8 cellular contexts compared by ENCODE assay signal in the genomic region with DNA sequence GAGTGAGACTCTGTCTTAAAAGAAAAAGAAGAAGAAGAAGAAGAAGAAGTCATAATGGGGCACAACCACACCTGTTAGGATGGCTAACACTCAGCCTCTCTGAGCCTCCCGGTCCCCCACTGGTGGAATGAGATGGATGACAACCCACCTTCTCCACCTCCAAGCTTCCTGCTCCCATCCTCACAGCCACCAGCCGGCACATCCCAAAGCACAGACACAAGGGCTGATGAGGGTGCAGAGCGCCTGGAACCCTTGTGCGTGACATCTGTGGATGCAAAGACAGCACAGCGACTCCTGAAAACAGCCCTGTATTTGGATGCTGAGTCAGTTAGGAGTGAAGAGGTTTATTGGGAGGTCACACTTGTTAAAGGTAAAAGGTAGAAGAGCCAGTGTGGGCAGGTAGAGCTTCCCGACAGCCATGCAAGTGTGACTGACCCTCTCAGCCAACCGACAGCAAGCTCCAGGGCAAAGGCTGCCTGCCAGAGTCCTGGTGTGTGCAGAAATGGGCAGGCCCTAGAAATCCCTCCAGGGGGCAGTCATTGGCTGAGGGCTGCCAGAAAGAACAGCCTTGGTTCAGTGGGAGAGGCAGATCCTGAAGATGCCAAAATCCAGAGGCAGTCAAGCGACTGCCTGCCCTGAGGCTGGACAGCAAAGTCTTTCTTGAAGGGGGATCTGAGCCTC. TPM values are rescaled to one million over a fixed set of nuclear protein-coding genes. Genes with fewer than 3 reads are reported as not detected.
A peak's percentile ranks its signal among the peaks of the same experiment; 100 is the strongest.
DNase-seq lines count a peak whose midpoint lies in the region; ATAC-seq and TF ChIP-seq lines count a peak whose summit lies in the region.

No MANE protein-coding gene starts in this region.

- 74% methylated on average over 8 of the region's 8 CpGs for WGBS in hepatocyte (ENCODE audit: low lambda C conversion rate, missing lambda C conversion rate)
- WGBS in spleen, 5 donors, result 60 to 79% (median 72%) methylated on average over 7 to 8 of the region's 8 CpGs

- intact Hi-C loops in spleen (cut with DNase I; ENCODE audit: low total_unique reads), result loop anchor here (5.0 kb wide), 1 partner anchor 216 kb away; no protein-coding TSS in a partner anchor

- no peak overlapping the region for H2AFZ ChIP-seq in DND-41 (ENCODE audit: low read depth, low read length)
- H2AFZ ChIP-seq in hepatocyte, result no peak overlapping the region

- DNase-seq in DND-41, result no peak
- DNase-seq in HuH-7 (ENCODE audit: low spot score), result peak; percentile 61
- no peak for DNase-seq in hepatocyte (ENCODE audit: low spot score)
- no peak for DNase-seq in spleen
- DNase-seq in stimulated activated CD4-positive, alpha-beta T cell treated with anti-CD3 and anti-CD28 coated beads, Interleukin-12 subunit alpha, Interleukin-12 subunit beta, amount 100 ng/mL, for 4 hours, result no peak
- DNase-seq in stimulated activated naive B cell treated with anti-CD40 and anti-IgM and Interleukin-4, amounts not matched to agents 10 μg/mL and 1 μg/mL and 100 μg/mL, for 72 hours, result no peak

- no peaks in the 10 kb centered on the region for H3K9me2 ChIP-seq in hepatocyte (replicated peaks; ENCODE audit: insufficient read depth)

- TF ChIP-seq CTCF in DND-41 (IDR thresholded peaks at IDR 0.05; ENCODE audit: borderline replicate concordance, extremely low read depth, low read length, poor library complexity, severe bottlenecking) (peak; percentile 48), hepatocyte (IDR thresholded peaks at IDR 0.05; ENCODE audit: poor library complexity) (peak; percentile 18), spleen (IDR thresholded peaks at IDR 0.05 in 8 of 11, conservative IDR thresholded peaks at IDR 0.05 in 3 of 11) (peak in 3 of 11 experiments; percentile 10 to 34 (median 27))

- no peak overlapping the region for H3K4me3 Mint-ChIP-seq in stimulated activated naive B cell treated with anti-CD40 and anti-IgM and Interleukin-4, amounts not matched to agents 10 μg/mL and 1 μg/mL and 100 μg/mL, for 72 hours

- H3K27ac Mint-ChIP-seq in stimulated activated naive B cell treated with anti-CD40 and anti-IgM and Interleukin-4, amounts not matched to agents 10 μg/mL and 1 μg/mL and 100 μg/mL, for 72 hours, result no peak overlapping the region

- H3K4me3 ChIP-seq in DND-41 (ENCODE audit: low read depth in 1 of 2, low read length in 2 of 2), result no peak overlapping the region
- H3K4me3 ChIP-seq in hepatocyte, result no peak overlapping the region
- H3K4me3 ChIP-seq in spleen, result no peak overlapping the region

- H3K9ac ChIP-seq in DND-41 (ENCODE audit: low read depth, low read length), result no peak overlapping the region

- H3K9me3 ChIP-seq in DND-41 (ENCODE audit: insufficient read depth, low read length, severe bottlenecking), result no peaks in the 10 kb centered on the region
- H3K9me3 ChIP-seq in hepatocyte (ENCODE audit: low read depth), result no peaks in the 10 kb centered on the region
- H3K9me3 ChIP-seq in spleen, result peaks cover 0 to 21% (median 11%) of the 10 kb centered on the region in 8 donors

- H3K27ac ChIP-seq in DND-41 (ENCODE audit: low read length) (no peak overlapping the region), hepatocyte (no peak overlapping the region), spleen (no peak overlapping the region)

- H3K4me2 ChIP-seq in DND-41 (ENCODE audit: insufficient read depth, low read length) (no peak overlapping the region), hepatocyte (no peak overlapping the region)

- H3K4me1 Mint-ChIP-seq in stimulated activated naive B cell treated with anti-CD40 and anti-IgM and Interleukin-4, amounts not matched to agents 10 μg/mL and 1 μg/mL and 100 μg/mL, for 72 hours, result peaks cover 0 to 1% of the 10 kb centered on the region in 2 donors

- H4K20me1 ChIP-seq in DND-41 (ENCODE audit: insufficient read depth, low read length) (peaks cover 2% of the 10 kb centered on the region; the same call in 1 of the 2 replicates), hepatocyte (ENCODE audit: insufficient read depth, poor library complexity, severe bottlenecking) (no peaks in the 10 kb centered on the region)

- H3K36me3 Mint-ChIP-seq in stimulated activated naive B cell treated with anti-CD40 and anti-IgM and Interleukin-4, amounts not matched to agents 10 μg/mL and 1 μg/mL and 100 μg/mL, for 72 hours, result peaks cover 3 to 6% of the 10 kb centered on the region in 2 donors

- ATAC-seq in DND-41 (ENCODE audit: insufficient read depth, low read depth), result peak; percentile 55; the same call in 2 of the 3 replicates
- ATAC-seq in SK-N-SH treated with all-trans-retinoic acid at 6 μM for 48 hours, result peak; percentile 87
- ATAC-seq in GM18873 (IDR thresholded peaks at IDR 0.05; ENCODE audit: low FRiP score, unreplicated experiment), result no peak
- ATAC-seq in stimulated activated naive B cell treated with anti-CD40 and anti-IgM and Interleukin-4, amounts not matched to agents 10 μg/mL and 1 μg/mL and 100 μg/mL, for 72 hours (replicated peaks), result no peak

- no peak for TF ChIP-seq POLR2A in spleen (IDR thresholded peaks at IDR 0.05)

- peaks cover 52 to 72% of the 10 kb centered on the region in 2 donors for H3K27me3 Mint-ChIP-seq in stimulated activated naive B cell treated with anti-CD40 and anti-IgM and Interleukin-4, amounts not matched to agents 10 μg/mL and 1 μg/mL and 100 μg/mL, for 72 hours

- no peaks in the 10 kb centered on the region for H3K36me3 ChIP-seq in DND-41 (ENCODE audit: insufficient read depth, low read length)
- H3K36me3 ChIP-seq in hepatocyte (replicated peaks; ENCODE audit: insufficient read depth, low read depth), result no peaks in the 10 kb centered on the region
- no peaks in the 10 kb centered on the region for H3K36me3 ChIP-seq in spleen

- H3K27me3 ChIP-seq in DND-41 (ENCODE audit: insufficient read depth, low read length, poor library complexity) (no peaks in the 10 kb centered on the region), hepatocyte (peaks cover 9% of the 10 kb centered on the region), spleen (replicated peaks in 1 of 7) (peaks cover 0 to 93% (median 3%) of the 10 kb centered on the region in 7 donors)

- H3K4me1 ChIP-seq in DND-41 (ENCODE audit: insufficient read depth, low read length) (no peaks in the 10 kb centered on the region), hepatocyte (ENCODE audit: insufficient read depth) (no peaks in the 10 kb centered on the region), spleen (no peaks in the 10 kb centered on the region)

- H3K9me3 Mint-ChIP-seq in stimulated activated naive B cell treated with anti-CD40 and anti-IgM and Interleukin-4, amounts not matched to agents 10 μg/mL and 1 μg/mL and 100 μg/mL, for 72 hours, result peaks cover 9 to 10% of the 10 kb centered on the region in 2 donors

- H3K79me2 ChIP-seq in DND-41 (ENCODE audit: insufficient read depth, low read length) (no peaks in the 10 kb centered on the region), hepatocyte (no peaks in the 10 kb centered on the region)

TF ChIP-seq in SK-N-SH treated with all-trans-retinoic acid at 6 μM for 48 hours, 23 proteins besides CTCF, POLR2A, EP300 and RAD21:
- TF ChIP-seq RARB (CRISPR knock-in tag; IDR thresholded peaks at IDR 0.05), result no peak
TF ChIP-seq in SK-N-SH treated with all-trans-retinoic acid at 6 μM for 48 hours: peak in this region for 0.

RNA-seq across cellular contexts. Expression of gene MAN2B2, which starts 26.6 kb away (rescaled TPM):
- total RNA-seq in hepatocyte (21.1 and 22.2 TPM in 2 replicates), spleen (10 to 100 TPM; 25.8 to 40.3 (median 34.0) TPM)
- polyA plus RNA-seq in hepatocyte (21.4 and 24.0 TPM in 2 replicates), spleen (10 to 100 TPM in 1 of 3 donors, 1 to 10 TPM in 2; 7.9 to 10.5 (median 9.0) TPM)

Comparison
In these comparisons a context has a peak if more than half of its experiments do, and no peak if none do; other contexts are left out.
1. ATAC-seq: peak in DND-41 (single experiment) and SK-N-SH treated with all-trans-retinoic acid at 6 μM for 48 hours (single experiment); none in GM18873 (single experiment) and stimulated activated naive B cell treated with anti-CD40 and anti-IgM and Interleukin-4, amounts not matched to agents 10 μg/mL and 1 μg/mL and 100 μg/mL, for 72 hours (0 of 2).